Comparison of ENCODE assay signal across 8 cellular contexts in genomic region chr6:85449388-85449817, GRCh38. TPM values are rescaled to one million over a fixed set of nuclear protein-coding genes. Genes with fewer than 3 reads are reported as not detected.
DNase-seq lines count a peak whose midpoint lies in the region; ATAC-seq and TF ChIP-seq lines count a peak whose summit lies in the region.

No MANE protein-coding gene starts in this region.

- intact Hi-C loops in posterior cingulate gyrus (cut with DNase I), result no loop called here

- DNase-seq in Caki2 (ENCODE audit: low read depth), result peak; percentile 79
- DNase-seq in HL-60 (ENCODE audit: low read depth in 1 of 2, low spot score in 1 of 2), result no peak
- peak; percentile 8 for DNase-seq in activated T-helper 9 cell treated with anti-CD3 and anti-CD28 coated beads, Interleukin-2, amount 50 U/mL, for 16 hours (ENCODE audit: low read depth)
- peak; percentile 85 for DNase-seq in glomerular visceral epithelial cell (ENCODE audit: extremely low spot score)
- peak in 8 of 10 donors; percentile 16 to 88 (median 32) for DNase-seq in posterior cingulate gyrus
- no peak for DNase-seq in NCI-H2029 (lab: John Stamatoyannopoulos, UW)
- no peak for DNase-seq in NCI-H446 (lab: John Stamatoyannopoulos, UW)

- ATAC-seq in GM21367 (IDR thresholded peaks at IDR 0.05; ENCODE audit: unreplicated experiment), result peak; percentile 75

- H3K27ac ChIP-seq in HL-60 (replicated peaks), result no peak overlapping the region

- no peak for TF ChIP-seq CTCF in HL-60 (IDR thresholded peaks at IDR 0.05; ENCODE audit: insufficient read depth, low read length)

- peak overlapping the region; percentile 58 for H3K4me3 ChIP-seq in HL-60 (replicated peaks; ENCODE audit: insufficient read depth, low read length)

- peaks cover 55% of the 10 kb centered on the region for H3K27me3 ChIP-seq in HL-60 (ENCODE audit: insufficient read depth, poor library complexity, severe bottlenecking)

- in situ Hi-C loops in Caki2 (cut with HindIII; ENCODE audit: low pct_unique_long_range_greater_than_20kb, low sequenced_read_pairs), result no loop called here

RNA-seq across cellular contexts. Expression of gene NT5E, which starts 0.5 kb away (rescaled TPM):
- total RNA-seq in Caki2 (2014; rRNA removed; shearing (Covaris generic); ENCODE audit: low replicate concordance), result 46.2 and 47.0 TPM in 2 replicates

Comparison
In these comparisons a context has a peak if more than half of its experiments do, and no peak if none do; other contexts are left out.
1. DNase-seq: peak in Caki2 (single experiment), activated T-helper 9 cell treated with anti-CD3 and anti-CD28 coated beads, Interleukin-2, amount 50 U/mL, for 16 hours (single experiment), glomerular visceral epithelial cell (single experiment) and posterior cingulate gyrus (8 of 10); none in HL-60 (0 of 2), NCI-H2029 (single experiment) and NCI-H446 (0 of 2).